Comparison of ENCODE assay signal across 8 cellular contexts in the genomic region with DNA sequence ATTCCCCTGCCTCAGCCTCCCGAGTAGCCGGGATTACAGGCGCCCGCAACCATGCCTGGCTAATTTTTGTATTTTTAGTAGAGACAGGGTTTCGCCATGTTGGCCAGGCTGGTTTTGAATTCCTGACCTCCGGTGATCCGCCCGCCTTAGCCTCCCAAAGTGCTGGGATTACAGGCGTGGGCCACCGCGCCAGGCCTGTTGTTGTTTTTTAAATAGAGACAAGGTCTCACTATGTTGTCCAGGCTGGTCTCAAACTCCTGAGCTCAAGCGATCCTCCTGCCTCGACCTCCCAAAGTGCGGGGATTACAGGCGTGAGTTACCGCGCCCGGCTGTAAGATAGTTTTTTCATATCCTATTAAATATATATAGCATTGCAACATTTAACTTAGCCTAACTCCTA. TPM values are rescaled to one million over a fixed set of nuclear protein-coding genes. Genes with fewer than 3 reads are reported as not detected.
DNase-seq lines count a peak whose midpoint lies in the region; ATAC-seq and TF ChIP-seq lines count a peak whose summit lies in the region.
"Not testable (repeated sequence)": the region's sequence is repeated elsewhere in the genome, so short reads cannot be mapped to it uniquely, and the experiment has no call there.

No MANE protein-coding gene starts in this region.

- peak overlapping the region; percentile 90 for H3K4me3 Mint-ChIP-seq in activated B cell treated with CpG ODN at 0.5 μM for 24 hours

- peaks cover 35% of the 10 kb centered on the region for H3K36me3 Mint-ChIP-seq in activated B cell treated with CpG ODN at 0.5 μM for 24 hours (ENCODE audit: low read depth)

- H3K4me3 ChIP-seq in MG63 (peak overlapping the region; percentile 86), ascending aorta (peak overlapping the region; percentile 89 to 96), epithelial cell of esophagus (ENCODE audit: low read length) (peak overlapping the region; percentile 78), kidney epithelial cell (ENCODE audit: low read depth, low read length) (peak overlapping the region; percentile 67), neutrophil (ENCODE audit: low read depth in 1 of 2, low read length in 1 of 2) (peak overlapping the region; percentile 78 to 84), suprapubic skin (peak overlapping the region; percentile 81)

- not testable (repeated sequence) for TF ChIP-seq POLR2A in suprapubic skin (IDR thresholded peaks at IDR 0.05)

- not testable (repeated sequence) for ATAC-seq in activated B cell treated with CpG ODN at 0.5 μM for 24 hours (ENCODE audit: low read depth)

- H3K27ac Mint-ChIP-seq in activated B cell treated with CpG ODN at 0.5 μM for 24 hours, result peak overlapping the region; percentile 97

- not testable (repeated sequence) for H3K9me3 ChIP-seq in MG63, ascending aorta, neutrophil, suprapubic skin

- TF ChIP-seq EP300 in suprapubic skin (IDR thresholded peaks at IDR 0.05), result not testable (repeated sequence)

- CTCF ChIA-PET in activated B cell treated with CpG ODN at 0.5 μM for 24 hours (lab: Charles Lee), result interaction anchor here (0.9 to 2.4 kb wide), 6 partner anchors 13 to 946 kb away, joined by 3 to 10 read pairs (median 4); a partner anchor contains a TSS

- not testable (repeated sequence) for H3K36me3 ChIP-seq in MG63; ascending aorta; kidney epithelial cell (ENCODE audit: control insufficient read depth, insufficient read depth, low read length); neutrophil; suprapubic skin

- H3K9me3 Mint-ChIP-seq in activated B cell treated with CpG ODN at 0.5 μM for 24 hours, result not testable (repeated sequence)

- DNase-seq in DMS53 (lab: John Stamatoyannopoulos, UW), result peak; percentile 34
- not testable (repeated sequence) for DNase-seq in MG63; activated B cell treated with CpG ODN at 0.5 μM for 24 hours; ascending aorta (ENCODE audit: low spot score in 2 of 2); epithelial cell of esophagus (ENCODE audit: low read depth); kidney epithelial cell (ENCODE audit: low read depth); suprapubic skin (ENCODE audit: low spot score in 2 of 2)

- H3K4me1 ChIP-seq in ascending aorta, result peaks cover 2 to 10% of the 10 kb centered on the region in 2 donors
- H3K4me1 ChIP-seq in neutrophil (ENCODE audit: control insufficient read depth in 1 of 2, insufficient read depth in 1 of 2, low read depth in 1 of 2, low read length in 1 of 2), result peaks cover 15 to 19% of the 10 kb centered on the region in 2 experiments
- peaks cover 30% of the 10 kb centered on the region for H3K4me1 ChIP-seq in suprapubic skin

- TF ChIP-seq CTCF in activated B cell treated with CpG ODN at 0.5 μM for 24 hours (IDR thresholded peaks at IDR 0.05); ascending aorta (IDR thresholded peaks at IDR 0.05); epithelial cell of esophagus (IDR thresholded peaks at IDR 0.05; ENCODE audit: insufficient read depth, low read depth, low read length, missing control alignments); kidney epithelial cell (IDR thresholded peaks at IDR 0.05; ENCODE audit: insufficient read depth, low read length, poor library complexity, severe bottlenecking); neutrophil (IDR thresholded peaks at IDR 0.05); suprapubic skin (IDR thresholded peaks at IDR 0.05): not testable (repeated sequence)

- not testable (repeated sequence) for H3K27ac ChIP-seq in ascending aorta, neutrophil, suprapubic skin

- WGBS in suprapubic skin, result 94% methylated on average over 18 of the region's 18 CpGs

- peaks cover 64% of the 10 kb centered on the region for H3K4me1 Mint-ChIP-seq in activated B cell treated with CpG ODN at 0.5 μM for 24 hours

- intact Hi-C loops in activated B cell treated with CpG ODN at 0.5 μM for 24 hours (cut with micrococcal nuclease), result loop anchor here (1.0 to 10.0 kb wide), 6 partner anchors 149 to 1890 kb away; a partner anchor contains a TSS
- intact Hi-C loops in ascending aorta (cut with DNase I), result loop anchor here (5.0 to 10.0 kb wide), 2 partner anchors 137 to 960 kb away; no protein-coding TSS in a partner anchor

- POLR2A ChIA-PET in activated B cell treated with CpG ODN at 0.5 μM for 24 hours (lab: Charles Lee), result interaction anchor here (0.6 to 2.7 kb wide), 17 partner anchors 7 to 161 kb away, joined by 3 to 35 read pairs (median 14); a partner anchor contains a TSS

- not testable (repeated sequence) for H3K27me3 Mint-ChIP-seq in activated B cell treated with CpG ODN at 0.5 μM for 24 hours

- H3K27me3 ChIP-seq in MG63; ascending aorta; kidney epithelial cell (ENCODE audit: control insufficient read depth, insufficient read depth, low read length); neutrophil; suprapubic skin: not testable (repeated sequence)

RNA-seq across cellular contexts. Expression of a gene that starts 1.0 kb away (rescaled TPM):
- total RNA-seq in MG63 (2014; rRNA removed; shearing (Covaris generic); ENCODE audit: low replicate concordance), result 5.1 and 19.6 TPM in 2 replicates
- total RNA-seq in activated B cell treated with CpG ODN at 0.5 μM for 24 hours (71.1 and 90.2 TPM in 2 replicates), ascending aorta (3.7 TPM), kidney epithelial cell (23.7 and 30.1 TPM in 2 replicates), suprapubic skin (10 to 100 TPM; 14.0 to 41.8 (median 20.7) TPM)

RNA-seq across cellular contexts. Expression of a gene that starts 35.3 kb away (rescaled TPM):
- 5.1 and 5.6 TPM in 2 replicates for total RNA-seq in MG63 (2014; rRNA removed; shearing (Covaris generic); ENCODE audit: low replicate concordance)
- total RNA-seq in activated B cell treated with CpG ODN at 0.5 μM for 24 hours, result 3.2 and 3.6 TPM in 2 replicates
- 18.6 TPM for total RNA-seq in ascending aorta
- 12.6 and 16.1 TPM in 2 replicates for total RNA-seq in kidney epithelial cell
- total RNA-seq in suprapubic skin, result 10 to 100 TPM; 18.4 to 40.7 (median 28.1) TPM
